1 cellular context compared by ENCODE assay signal in the genomic region with DNA sequence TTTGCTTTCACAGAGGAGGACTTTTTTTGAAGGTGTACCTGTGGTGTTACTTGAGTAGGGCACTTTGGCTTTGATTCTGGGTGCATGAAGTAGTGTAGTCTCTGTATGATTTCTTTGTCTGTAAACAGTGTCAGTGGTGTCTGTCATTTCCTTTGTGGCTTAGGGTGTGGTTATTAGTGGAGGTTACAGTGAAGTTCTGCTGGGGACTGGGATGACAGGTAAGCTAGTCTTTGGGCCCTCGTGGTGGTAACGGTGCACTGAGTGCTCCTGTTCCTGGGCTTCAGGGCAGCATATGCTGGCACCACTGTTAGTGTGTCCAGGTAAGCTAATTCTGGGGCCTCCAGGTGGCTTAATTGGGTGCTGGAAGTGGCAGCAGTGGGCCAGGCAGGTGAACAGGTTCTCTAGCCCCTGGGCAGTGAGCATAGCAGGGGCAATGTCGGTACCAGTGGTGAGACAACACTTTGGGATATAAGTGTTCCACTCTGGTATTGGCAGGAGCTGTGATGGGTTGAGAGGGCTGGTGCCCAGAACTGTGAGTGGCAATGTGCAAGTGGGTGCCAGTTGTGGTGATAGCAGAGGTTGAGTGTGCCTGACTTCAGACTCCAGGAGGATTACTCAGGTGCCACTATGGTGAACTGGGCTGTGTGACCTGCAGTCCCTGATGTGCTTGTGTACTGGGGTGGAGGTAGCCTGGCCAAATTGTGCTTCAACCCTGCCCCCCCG.
TF ChIP-seq lines count a peak whose summit lies in the region.

No MANE protein-coding gene starts in this region.

TF ChIP-seq in HepG2, 621 proteins besides CTCF, POLR2A, EP300 and RAD21:
- TF ChIP-seq PRPF4 (IDR thresholded peaks at IDR 0.05; ENCODE audit: low read depth, low read length, poor library complexity, severe bottlenecking) (no peak), ZNF746 (CRISPR knock-in tag; IDR thresholded peaks at IDR 0.05) (no peak), ZSCAN12 (CRISPR knock-in tag; IDR thresholded peaks at IDR 0.05) (no peak), SNRNP70 (IDR thresholded peaks at IDR 0.05; ENCODE audit: low read depth, low read length) (no peak), ZNF24 (IDR thresholded peaks at IDR 0.05) (no peak), HMG20A (CRISPR knock-in tag; IDR thresholded peaks at IDR 0.05; ENCODE audit: borderline replicate concordance) (no peak), KAT2B (IDR thresholded peaks at IDR 0.05; ENCODE audit: borderline replicate concordance, low read depth, low read length) (no peak), NCOA1 (CRISPR knock-in tag; IDR thresholded peaks at IDR 0.05) (no peak), TGIF2 (CRISPR knock-in tag; IDR thresholded peaks at IDR 0.05) (no peak), ZNF678 (CRISPR knock-in tag; IDR thresholded peaks at IDR 0.05) (no peak), ZNF530 (CRISPR knock-in tag; IDR thresholded peaks at IDR 0.05; ENCODE audit: low read depth) (no peak), FOXC1 (CRISPR knock-in tag; IDR thresholded peaks at IDR 0.05; ENCODE audit: borderline replicate concordance) (no peak)
- TF ChIP-seq, protein P1, sequence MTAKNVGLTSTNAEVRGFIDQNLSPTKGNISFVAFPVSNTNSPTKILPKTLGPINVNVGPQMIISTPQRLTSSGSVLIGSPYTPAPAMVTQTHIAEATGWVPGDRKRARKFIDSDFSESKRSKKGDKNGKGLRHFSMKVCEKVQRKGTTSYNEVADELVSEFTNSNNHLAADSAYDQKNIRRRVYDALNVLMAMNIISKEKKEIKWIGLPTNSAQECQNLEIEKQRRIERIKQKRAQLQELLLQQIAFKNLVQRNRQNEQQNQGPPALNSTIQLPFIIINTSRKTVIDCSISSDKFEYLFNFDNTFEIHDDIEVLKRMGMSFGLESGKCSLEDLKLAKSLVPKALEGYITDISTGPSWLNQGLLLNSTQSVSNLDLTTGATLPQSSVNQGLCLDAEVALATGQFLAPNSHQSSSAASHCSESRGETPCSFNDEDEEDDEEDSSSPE (CRISPR knock-in tag; IDR thresholded peaks at IDR 0.05): no peak
- TF ChIP-seq, protein P2, sequence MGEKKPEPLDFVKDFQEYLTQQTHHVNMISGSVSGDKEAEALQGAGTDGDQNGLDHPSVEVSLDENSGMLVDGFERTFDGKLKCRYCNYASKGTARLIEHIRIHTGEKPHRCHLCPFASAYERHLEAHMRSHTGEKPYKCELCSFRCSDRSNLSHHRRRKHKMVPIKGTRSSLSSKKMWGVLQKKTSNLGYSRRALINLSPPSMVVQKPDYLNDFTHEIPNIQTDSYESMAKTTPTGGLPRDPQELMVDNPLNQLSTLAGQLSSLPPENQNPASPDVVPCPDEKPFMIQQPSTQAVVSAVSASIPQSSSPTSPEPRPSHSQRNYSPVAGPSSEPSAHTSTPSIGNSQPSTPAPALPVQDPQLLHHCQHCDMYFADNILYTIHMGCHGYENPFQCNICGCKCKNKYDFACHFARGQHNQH (CRISPR knock-in tag; IDR thresholded peaks at IDR 0.05): no peak
- TF ChIP-seq, protein P3, sequence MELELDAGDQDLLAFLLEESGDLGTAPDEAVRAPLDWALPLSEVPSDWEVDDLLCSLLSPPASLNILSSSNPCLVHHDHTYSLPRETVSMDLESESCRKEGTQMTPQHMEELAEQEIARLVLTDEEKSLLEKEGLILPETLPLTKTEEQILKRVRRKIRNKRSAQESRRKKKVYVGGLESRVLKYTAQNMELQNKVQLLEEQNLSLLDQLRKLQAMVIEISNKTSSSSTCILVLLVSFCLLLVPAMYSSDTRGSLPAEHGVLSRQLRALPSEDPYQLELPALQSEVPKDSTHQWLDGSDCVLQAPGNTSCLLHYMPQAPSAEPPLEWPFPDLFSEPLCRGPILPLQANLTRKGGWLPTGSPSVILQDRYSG (CRISPR knock-in tag; IDR thresholded peaks at IDR 0.05): no peak
